Comparison of ENCODE assay signal across 19 cellular contexts in genomic region chr12:119082496-119082895, GRCh38.
DNase-seq lines count a peak whose midpoint lies in the region; ATAC-seq lines count a peak whose summit lies in the region.
"Had no signal": no experiment of that assay in that cellular context is flagged by ENCODE, and none has a peak within 500 bp of the region (broad histone marks: within the 10 kb centered on the region; RNA-seq: fewer than 3 reads in every experiment).

No MANE protein-coding gene starts in this region.

- intact Hi-C loops in head of caudate nucleus (cut with DNase I) = no loop called here

- peak; percentile 70 for DNase-seq in NCI-H1092 treated with DMSO at 0.1 percent for 48 hours (lab: John Stamatoyannopoulos, UW)
- peak; percentile 19 for DNase-seq in NCI-H69 (lab: John Stamatoyannopoulos, UW)
- DNase-seq in head of caudate nucleus = peak in 29 of 42 donors; percentile 2 to 62 (median 21)
- peak; percentile 19 for DNase-seq in pons (ENCODE audit: low spot score)
- no peak for DNase-seq in NCI-H187 (lab: John Stamatoyannopoulos, UW)
- DNase-seq in activated CD4-positive, alpha-beta T cell treated with anti-CD3 and anti-CD28 coated beads, Interleukin-2, amount 50 U/mL, for 4 hours = no peak
- DNase-seq: activated CD4-positive, alpha-beta memory T cell treated with anti-CD3 and anti-CD28 coated beads, Interleukin-2, amount 10 ng/mL, durations not matched to agents 7 days and 5 days; activated T-cell treated with anti-CD3 and anti-CD28 coated beads, Interleukin-2, amount 50 U/mL, for 48 hours; body of pancreas; immature natural killer cell; naive thymus-derived CD4-positive, alpha-beta T cell; NCI-H1436 treated with DMSO at 0.1 percent for 48 hours; NCI-H774; Peyer's patch; spleen; stimulated activated naive B cell treated with anti-CD40 and anti-IgM and Interleukin-4, amounts not matched to agents 10 μg/mL and 1 μg/mL and 100 μg/mL, for 72 hours; transverse colon had no signal

- ATAC-seq in HG03520 (IDR thresholded peaks at IDR 0.05; ENCODE audit: unreplicated experiment) (no peak), HG02884 (IDR thresholded peaks at IDR 0.05; ENCODE audit: unreplicated experiment) (no peak)
- ATAC-seq: body of pancreas; naive thymus-derived CD4-positive, alpha-beta T cell; stimulated activated naive B cell treated with anti-CD40 and anti-IgM and Interleukin-4, amounts not matched to agents 10 μg/mL and 1 μg/mL and 100 μg/mL, for 72 hours had no signal

Comparison
In these comparisons a context has a peak if more than half of its experiments do, and no peak if none do; other contexts are left out.
1. DNase-seq: peak in NCI-H1092 treated with DMSO at 0.1 percent for 48 hours (single experiment), NCI-H69 (single experiment), head of caudate nucleus (29 of 42) and pons (single experiment); none in NCI-H187 (0 of 2) and activated CD4-positive, alpha-beta T cell treated with anti-CD3 and anti-CD28 coated beads, Interleukin-2, amount 50 U/mL, for 4 hours (0 of 2).